ENCODE assay signal across 30 cellular contexts in genomic region chr7:96992624-96993452, GRCh38. TPM values are rescaled to one million over a fixed set of nuclear protein-coding genes. Genes with fewer than 3 reads are reported as not detected.
DNase-seq lines count a peak whose midpoint lies in the region; ATAC-seq and TF ChIP-seq lines count a peak whose summit lies in the region.
"Had no signal": no experiment of that assay in that cellular context is flagged by ENCODE, and none has a peak within 500 bp of the region (broad histone marks: within the 10 kb centered on the region; RNA-seq: fewer than 3 reads in every experiment).

No MANE protein-coding gene starts in this region.

- H3K18ac ChIP-seq in neuronal stem cell (ENCODE audit: low read length) = peak overlapping the region; percentile 40

- H3K27me3 Mint-ChIP-seq in glutamatergic neuron (ENCODE audit: unreplicated experiment) = peaks cover 46% of the 10 kb centered on the region
- H3K27me3 Mint-ChIP-seq in endothelial cell (ENCODE audit: unreplicated experiment) = peaks cover 45% of the 10 kb centered on the region

- no peak overlapping the region for H4K91ac ChIP-seq in neuronal stem cell (ENCODE audit: low read depth, low read length, poor library complexity)

- peak overlapping the region; percentile 16 for H2AK5ac ChIP-seq in neuronal stem cell (ENCODE audit: low read depth, low read length)

- H3K9me3 Mint-ChIP-seq in glutamatergic neuron (ENCODE audit: unreplicated experiment) = peaks cover 11% of the 10 kb centered on the region
- H3K9me3 Mint-ChIP-seq in endothelial cell (ENCODE audit: unreplicated experiment) = no peaks in the 10 kb centered on the region
- H3K9me3 Mint-ChIP-seq: activated CD4-positive, alpha-beta memory T cell treated with anti-CD3 and anti-CD28 coated beads, Interleukin-2, amount 10 ng/mL, durations not matched to agents 7 days and 5 days had no signal

- H3K9ac ChIP-seq in ES-I3 (ENCODE audit: low read depth, low read length) (peak overlapping the region; percentile 22; the same call in 1 of the 2 replicates), neuronal stem cell (ENCODE audit: low read depth, low read length, poor library complexity) (no peak overlapping the region)

- H3K23ac ChIP-seq in neuronal stem cell (ENCODE audit: low read depth, low read length, poor library complexity) = no peak overlapping the region

- no peak overlapping the region for H3K4ac ChIP-seq in neuronal stem cell (ENCODE audit: low read length)

- H3K4me3 Mint-ChIP-seq in glutamatergic neuron (ENCODE audit: unreplicated experiment) = peak overlapping the region; percentile 75
- no peak overlapping the region for H3K4me3 Mint-ChIP-seq in endothelial cell (ENCODE audit: unreplicated experiment)
- H3K4me3 Mint-ChIP-seq: activated CD4-positive, alpha-beta memory T cell treated with anti-CD3 and anti-CD28 coated beads, Interleukin-2, amount 10 ng/mL, durations not matched to agents 7 days and 5 days; stimulated activated effector memory CD8-positive, alpha-beta T cell treated with anti-CD3 and anti-CD28 coated beads, Interleukin-12 subunit alpha, Interleukin-12 subunit beta, amount 100 ng/mL, for 72 hours had no signal

- peaks cover 8% of the 10 kb centered on the region for H3K4me1 ChIP-seq in ES-I3 (ENCODE audit: insufficient read depth, low read length)
- H3K4me1 ChIP-seq in neuronal stem cell (ENCODE audit: control insufficient read depth in 2 of 2, insufficient read depth in 1 of 2, low read depth in 1 of 2, low read length in 2 of 2) = peaks cover 0 to 12% of the 10 kb centered on the region in 2 donors
- H3K4me1 ChIP-seq: right lobe of liver, thyroid gland had no signal

- no peak overlapping the region for H3K4me3 ChIP-seq in neuronal stem cell (ENCODE audit: low read length in 2 of 2)
- H3K4me3 ChIP-seq: ovary, right lobe of liver, thyroid gland had no signal

- no peak overlapping the region for H2BK12ac ChIP-seq in neuronal stem cell (ENCODE audit: low read length)

- ATAC-seq in GM18870 (IDR thresholded peaks at IDR 0.05; ENCODE audit: unreplicated experiment) = no peak
- ATAC-seq: right lobe of liver; stimulated activated effector memory CD8-positive, alpha-beta T cell treated with anti-CD3 and anti-CD28 coated beads, Interleukin-12 subunit alpha, Interleukin-12 subunit beta, amount 100 ng/mL, for 72 hours had no signal

- peaks cover 5% of the 10 kb centered on the region for H3K9me3 ChIP-seq in ES-I3 (ENCODE audit: control insufficient read depth, insufficient read depth, low read length)
- peaks cover 9 to 11% of the 10 kb centered on the region in 2 donors for H3K9me3 ChIP-seq in neuronal stem cell (replicated peaks in 1 of 2; ENCODE audit: control insufficient read depth in 2 of 2, insufficient read depth in 1 of 2, low read depth in 1 of 2, low read length in 2 of 2)
- H3K9me3 ChIP-seq: ovary, right lobe of liver, thyroid gland had no signal

- peak in 2 of 3 experiments; percentile 86 to 96 for DNase-seq in NCI-H1417 (lab: John Stamatoyannopoulos, UW)
- DNase-seq in glutamatergic neuron = peak; percentile 60
- DNase-seq in neuronal stem cell (ENCODE audit: low spot score) = peak; percentile 68
- no peak for DNase-seq in endothelial cell (ENCODE audit: low spot score)
- DNase-seq in RKO (ENCODE audit: low spot score) = no peak
- DNase-seq in NCI-H1105 treated with DMSO at 0.1 percent for 48 hours (lab: John Stamatoyannopoulos, UW) = no peak
- DNase-seq: activated CD4-positive, alpha-beta memory T cell treated with anti-CD3 and anti-CD28 coated beads, Interleukin-2, amount 10 ng/mL, durations not matched to agents 7 days and 5 days; activated CD4-positive, CD25-positive, alpha-beta regulatory T cell; activated naive CD4-positive, alpha-beta T cell treated with Interleukin-2 at 50 U/mL for 16 hours; activated T-cell treated with anti-CD3 and anti-CD28 coated beads for 4 hours; cerebellar nuclear complex; effector CD8-positive, alpha-beta T cell; HCEC 1CT; kidney; naive B cell; NCI-H1048; NCI-H2081 treated with DMSO at 0.1 percent for 48 hours; NCI-H524; ovary; right lobe of liver; stimulated activated CD4-positive, alpha-beta T cell treated with anti-CD3 and anti-CD28 coated beads, Interleukin-15, amount 100 ng/mL, for 24 hours; thyroid gland had no signal

- H3K36me3 ChIP-seq in ES-I3 (ENCODE audit: insufficient read depth, low read length) (no peaks in the 10 kb centered on the region), neuronal stem cell (replicated peaks in 1 of 2; ENCODE audit: control insufficient read depth in 2 of 2, insufficient read depth in 2 of 2, low read length in 2 of 2) (no peaks in the 10 kb centered on the region)
- H3K36me3 ChIP-seq: ovary, right lobe of liver, thyroid gland had no signal

- H3K79me1 ChIP-seq in neuronal stem cell (ENCODE audit: low read depth, low read length) = no peaks in the 10 kb centered on the region

- whole genome bisulfite sequencing in neuronal stem cell (ENCODE audit: extremely low coverage in 2 of 2, insufficient read length in 2 of 2, insufficient replicate concordance in 1 of 2), 2 donors = no CpG with 5 or more reads among the region's 44 CpGs

- no peak overlapping the region for H3K27ac ChIP-seq in neuronal stem cell (replicated peaks; ENCODE audit: low read length)
- H3K27ac ChIP-seq: C4-2B, ovary, right lobe of liver, thyroid gland had no signal

- no peak for TF ChIP-seq CTCF in glutamatergic neuron (IDR thresholded peaks at IDR 0.05; ENCODE audit: partially characterized antibody, unreplicated experiment)
- TF ChIP-seq CTCF in endothelial cell (IDR thresholded peaks at IDR 0.05; ENCODE audit: unreplicated experiment) = no peak

- H3K27me3 ChIP-seq in neuronal stem cell (ENCODE audit: control insufficient read depth in 3 of 3, insufficient read depth in 3 of 3, low read depth in 1 of 3, low read length in 3 of 3) = peaks cover 43 to 98% (median 82%) of the 10 kb centered on the region in 3 experiments

- H3K4me1 Mint-ChIP-seq in glutamatergic neuron (ENCODE audit: low read depth, unreplicated experiment) = peaks cover 10% of the 10 kb centered on the region
- H3K4me1 Mint-ChIP-seq in endothelial cell (ENCODE audit: unreplicated experiment) = peaks cover 24% of the 10 kb centered on the region
- H3K4me1 Mint-ChIP-seq: activated CD4-positive, alpha-beta memory T cell treated with anti-CD3 and anti-CD28 coated beads, Interleukin-2, amount 10 ng/mL, durations not matched to agents 7 days and 5 days had no signal

- no peak overlapping the region for H2AFZ ChIP-seq in neuronal stem cell (ENCODE audit: low read length)

- H4K8ac ChIP-seq in neuronal stem cell (ENCODE audit: low read depth, low read length) = no peak overlapping the region

- peak overlapping the region; percentile 59 for H2BK5ac ChIP-seq in neuronal stem cell (ENCODE audit: low read length)

- H3K27ac Mint-ChIP-seq in glutamatergic neuron (ENCODE audit: unreplicated experiment) (no peak overlapping the region), endothelial cell (ENCODE audit: unreplicated experiment) (no peak overlapping the region)
- H3K27ac Mint-ChIP-seq: activated CD4-positive, alpha-beta memory T cell treated with anti-CD3 and anti-CD28 coated beads, Interleukin-2, amount 10 ng/mL, durations not matched to agents 7 days and 5 days; naive B cell; stimulated activated effector memory CD8-positive, alpha-beta T cell treated with anti-CD3 and anti-CD28 coated beads, Interleukin-12 subunit alpha, Interleukin-12 subunit beta, amount 100 ng/mL, for 72 hours had no signal

- no peak overlapping the region for H2BK120ac ChIP-seq in neuronal stem cell (ENCODE audit: low read depth, low read length)

- H2BK15ac ChIP-seq in neuronal stem cell (ENCODE audit: low read length) = no peak overlapping the region

- H3K36me3 Mint-ChIP-seq in glutamatergic neuron (ENCODE audit: unreplicated experiment) (no peaks in the 10 kb centered on the region), endothelial cell (ENCODE audit: low read depth, unreplicated experiment) (no peaks in the 10 kb centered on the region)
- H3K36me3 Mint-ChIP-seq: stimulated activated effector memory CD8-positive, alpha-beta T cell treated with anti-CD3 and anti-CD28 coated beads, Interleukin-12 subunit alpha, Interleukin-12 subunit beta, amount 100 ng/mL, for 72 hours had no signal

- no peak overlapping the region for H3K4me2 ChIP-seq in neuronal stem cell (ENCODE audit: insufficient read depth, low read length, poor library complexity, severe bottlenecking)

- H3K14ac ChIP-seq in neuronal stem cell (ENCODE audit: low read length) = no peak overlapping the region

RNA-seq across cellular contexts. Expression of gene DLX6, which starts 12.5 kb away (rescaled TPM):
- not detected for total RNA-seq in glutamatergic neuron (ENCODE audit: unreplicated experiment)
- polyA plus RNA-seq in neuronal stem cell (2013, experiment 1 of 2) = 0.52 TPM
- polyA plus RNA-seq in neuronal stem cell (2013, experiment 2 of 2) = 0.66 TPM
- total RNA-seq in endothelial cell (ENCODE audit: unreplicated experiment) = not detected
- total RNA-seq: activated CD4-positive, alpha-beta memory T cell treated with anti-CD3 and anti-CD28 coated beads, Interleukin-2, amount 10 ng/mL, durations not matched to agents 7 days and 5 days; right lobe of liver; T-helper 2 cell treated with Interferon-gamma antibody and Interleukin-4, amounts not matched to agents 100 ng/mL and 5 ng/mL, for 36 hours had no signal
- polyA plus RNA-seq: AG04450, fibroblast of lung had no signal

RNA-seq across cellular contexts. Expression of gene DLX5, which starts 31.8 kb away (rescaled TPM):
- not detected for total RNA-seq in glutamatergic neuron (ENCODE audit: unreplicated experiment)
- polyA plus RNA-seq in neuronal stem cell (2013, experiment 1 of 2) = 5.1 TPM
- polyA plus RNA-seq in neuronal stem cell (2013, experiment 2 of 2) = 4.3 TPM
- total RNA-seq in endothelial cell (ENCODE audit: unreplicated experiment) = 0.18 TPM
- total RNA-seq: activated CD4-positive, alpha-beta memory T cell treated with anti-CD3 and anti-CD28 coated beads, Interleukin-2, amount 10 ng/mL, durations not matched to agents 7 days and 5 days; LHCN-M2; right lobe of liver; T-helper 2 cell treated with Interferon-gamma antibody and Interleukin-4, amounts not matched to agents 100 ng/mL and 5 ng/mL, for 36 hours had no signal
- polyA plus RNA-seq: AG04450 had no signal

Comparison
In these comparisons a context has a peak if more than half of its experiments do, and no peak if none do; other contexts are left out.
1. DNase-seq: peak in NCI-H1417 (2 of 3), glutamatergic neuron (single experiment) and neuronal stem cell (single experiment); none in endothelial cell (single experiment), RKO (single experiment) and NCI-H1105 treated with DMSO at 0.1 percent for 48 hours (single experiment).